Comparison of ENCODE assay signal across 8 cellular contexts in genomic region chr2:216222650-216223352, GRCh38.
DNase-seq lines count a peak whose midpoint lies in the region; ATAC-seq, FAIRE-seq and TF ChIP-seq lines count a peak whose summit lies in the region.

No MANE protein-coding gene starts in this region.

- no TSS peak for BruUV-seq in Calu3 (replicated peaks; lab: Mats Ljungman, UMichigan)

- H3K27me3 Mint-ChIP-seq in Calu3 (ENCODE audit: unreplicated experiment): no peaks in the 10 kb centered on the region
- H3K27me3 Mint-ChIP-seq in activated CD4-positive, alpha-beta memory T cell treated with anti-CD3 and anti-CD28 coated beads for 36 hours: no peaks in the 10 kb centered on the region

- peaks cover 14% of the 10 kb centered on the region for H3K36me3 Mint-ChIP-seq in Calu3 (ENCODE audit: insufficient read depth, unreplicated experiment)
- no peaks in the 10 kb centered on the region for H3K36me3 Mint-ChIP-seq in activated CD4-positive, alpha-beta memory T cell treated with anti-CD3 and anti-CD28 coated beads for 36 hours
- no peaks in the 10 kb centered on the region for H3K36me3 Mint-ChIP-seq in stimulated activated effector memory CD8-positive, alpha-beta T cell treated with anti-CD3 and anti-CD28 coated beads, Interleukin-12 subunit alpha, Interleukin-12 subunit beta, amount 100 ng/mL, for 72 hours

- H3K4me1 Mint-ChIP-seq in Calu3 (ENCODE audit: low read depth, unreplicated experiment): peaks cover 15% of the 10 kb centered on the region
- peaks cover 33% of the 10 kb centered on the region for H3K4me1 Mint-ChIP-seq in activated CD4-positive, alpha-beta memory T cell treated with anti-CD3 and anti-CD28 coated beads for 36 hours (ENCODE audit: low read depth)
- peaks cover 39% of the 10 kb centered on the region for H3K4me1 Mint-ChIP-seq in stimulated activated effector memory CD8-positive, alpha-beta T cell treated with anti-CD3 and anti-CD28 coated beads, Interleukin-12 subunit alpha, Interleukin-12 subunit beta, amount 100 ng/mL, for 72 hours

- no peak overlapping the region for H3K4me3 Mint-ChIP-seq in Calu3 (ENCODE audit: low read depth, unreplicated experiment)
- no peak overlapping the region for H3K4me3 Mint-ChIP-seq in activated CD4-positive, alpha-beta memory T cell treated with anti-CD3 and anti-CD28 coated beads for 36 hours
- peak overlapping the region; percentile 14 for H3K4me3 Mint-ChIP-seq in stimulated activated effector memory CD8-positive, alpha-beta T cell treated with anti-CD3 and anti-CD28 coated beads, Interleukin-12 subunit alpha, Interleukin-12 subunit beta, amount 100 ng/mL, for 72 hours

- DNase-seq in Calu3 (no peak), NCI-H446 (lab: John Stamatoyannopoulos, UW) (no peak), sciatic nerve (ENCODE audit: low spot score) (no peak), frontal cortex (ENCODE audit: low spot score in 2 of 2) (no peak)
- DNase-seq in activated CD4-positive, alpha-beta memory T cell treated with anti-CD3 and anti-CD28 coated beads for 36 hours: peak; percentile 51
- DNase-seq in stimulated activated effector memory CD8-positive, alpha-beta T cell treated with anti-CD3 and anti-CD28 coated beads, Interleukin-12 subunit alpha, Interleukin-12 subunit beta, amount 100 ng/mL, for 72 hours (ENCODE audit: low spot score in 2 of 2): no peak

- peak overlapping the region; percentile 9 for H3K27ac Mint-ChIP-seq in Calu3 (ENCODE audit: unreplicated experiment)
- peak overlapping the region; percentile 49 for H3K27ac Mint-ChIP-seq in activated CD4-positive, alpha-beta memory T cell treated with anti-CD3 and anti-CD28 coated beads for 36 hours
- H3K27ac Mint-ChIP-seq in stimulated activated effector memory CD8-positive, alpha-beta T cell treated with anti-CD3 and anti-CD28 coated beads, Interleukin-12 subunit alpha, Interleukin-12 subunit beta, amount 100 ng/mL, for 72 hours: peak overlapping the region; percentile 60

- intact Hi-C loops in Calu3 (cut with micrococcal nuclease; ENCODE audit: unreplicated experiment): loop anchor here (5.0 kb wide), 1 partner anchor 180 kb away; no protein-coding TSS in a partner anchor
- intact Hi-C loops in activated CD4-positive, alpha-beta memory T cell treated with anti-CD3 and anti-CD28 coated beads for 36 hours (cut with micrococcal nuclease): loop anchor here (2.0 to 5.0 kb wide), 6 partner anchors 16 to 444 kb away; no protein-coding TSS in a partner anchor
- intact Hi-C loops in sciatic nerve (cut with DNase I): no loop called here

- ATAC-seq in GM19043 (IDR thresholded peaks at IDR 0.05; ENCODE audit: low read depth, unreplicated experiment) (peak; percentile 46), HG03135 (IDR thresholded peaks at IDR 0.05; ENCODE audit: unreplicated experiment) (peak; percentile 62), sciatic nerve (no peak)
- peak; percentile 83 for ATAC-seq in stimulated activated effector memory CD8-positive, alpha-beta T cell treated with anti-CD3 and anti-CD28 coated beads, Interleukin-12 subunit alpha, Interleukin-12 subunit beta, amount 100 ng/mL, for 72 hours

- FAIRE-seq in frontal cortex (lab: Jason Lieb, UNC): no peak

- POLR2A ChIA-PET in activated CD4-positive, alpha-beta memory T cell treated with anti-CD3 and anti-CD28 coated beads for 36 hours (lab: Charles Lee): interaction anchor here (0.9 to 2.0 kb wide), 3 partner anchors 27 to 189 kb away, joined by 3 to 8 read pairs (median 3); partner anchors contain the start of gene SMARCAL1

- H3K9me3 Mint-ChIP-seq in Calu3 (ENCODE audit: low read depth, unreplicated experiment): no peaks in the 10 kb centered on the region
- H3K9me3 Mint-ChIP-seq in activated CD4-positive, alpha-beta memory T cell treated with anti-CD3 and anti-CD28 coated beads for 36 hours: no peaks in the 10 kb centered on the region
- H3K9me3 Mint-ChIP-seq in stimulated activated effector memory CD8-positive, alpha-beta T cell treated with anti-CD3 and anti-CD28 coated beads, Interleukin-12 subunit alpha, Interleukin-12 subunit beta, amount 100 ng/mL, for 72 hours: no peaks in the 10 kb centered on the region

- CTCF ChIA-PET in Calu3 (lab: Charles Lee): interaction anchor here (0.6 kb wide), 1 partner anchor 9 kb away, joined by 6 read pairs; no protein-coding TSS in a partner anchor
- CTCF ChIA-PET in activated CD4-positive, alpha-beta memory T cell treated with anti-CD3 and anti-CD28 coated beads for 36 hours (lab: Charles Lee): interaction anchor here (0.9 to 3.8 kb wide), 8 partner anchors 9 to 443 kb away, joined by 3 to 33 read pairs (median 6); no protein-coding TSS in a partner anchor

- no peak for TF ChIP-seq CTCF in Calu3 (IDR thresholded peaks at IDR 0.05; ENCODE audit: unreplicated experiment)

Comparison
In these comparisons a context has a peak if more than half of its experiments do, and no peak if none do; other contexts are left out.
1. H3K27ac Mint-ChIP-seq: peak in every context shown above with its lines; median percentile 60 in stimulated activated effector memory CD8-positive, alpha-beta T cell treated with anti-CD3 and anti-CD28 coated beads, Interleukin-12 subunit alpha, Interleukin-12 subunit beta, amount 100 ng/mL, for 72 hours; 49 in activated CD4-positive, alpha-beta memory T cell treated with anti-CD3 and anti-CD28 coated beads for 36 hours; 9 in Calu3.